1 cellular context compared by ENCODE assay signal in the genomic region with DNA sequence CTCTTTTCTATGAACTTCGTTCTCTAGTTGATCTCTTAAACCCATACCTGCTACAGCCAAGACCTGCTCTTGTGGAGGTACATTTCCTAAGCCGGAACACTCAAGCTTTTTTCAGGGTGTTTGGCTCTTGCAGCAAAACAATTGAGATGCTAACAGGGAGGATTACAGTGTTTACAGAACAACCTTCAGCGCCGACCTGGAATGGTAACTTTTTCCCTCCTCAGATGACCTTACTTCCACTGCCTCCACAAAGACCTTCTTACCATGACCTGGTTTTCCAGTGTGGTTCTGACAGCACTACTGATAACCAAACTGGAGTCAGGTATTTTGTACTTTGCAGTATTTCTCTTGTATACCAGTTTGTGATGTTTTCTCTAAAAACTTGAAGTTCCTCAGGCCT.
TF ChIP-seq lines count a peak whose summit lies in the region.

No MANE protein-coding gene starts in this region.

TF ChIP-seq in H1, 55 proteins besides CTCF, POLR2A, EP300 and RAD21:
- TF ChIP-seq YY1 (IDR thresholded peaks at IDR 0.05; ENCODE audit: low read depth, low read length) (0 out of 2 replicates have a peak, but pooled peaks have one; percentile 0), SRF (IDR thresholded peaks at IDR 0.05; ENCODE audit: low read depth, low read length) (no peak), RFX5 (IDR thresholded peaks at IDR 0.05; ENCODE audit: borderline replicate concordance, low read depth, low read length) (no peak)
